16 cellular contexts compared by ENCODE assay signal in genomic region chr3:128578346-128578745, GRCh38.
A peak's percentile ranks its signal among the peaks of the same experiment; 100 is the strongest.
DNase-seq lines count a peak whose midpoint lies in the region; ATAC-seq, FAIRE-seq and TF ChIP-seq lines count a peak whose summit lies in the region.
"Had no signal": no experiment of that assay in that cellular context is flagged by ENCODE, and none has a peak within 500 bp of the region (broad histone marks: within the 10 kb centered on the region; RNA-seq: fewer than 3 reads in every experiment).

No MANE protein-coding gene starts in this region.

- H3K18ac ChIP-seq in H1 (ENCODE audit: extremely low read depth, low read length): no peak overlapping the region

- no peak overlapping the region for H3K4me3 Mint-ChIP-seq in neural progenitor cell
- no peak overlapping the region for H3K4me3 Mint-ChIP-seq in type B pancreatic cell
- H3K4me3 Mint-ChIP-seq: CD8-positive, alpha-beta memory T cell had no signal

- no peak overlapping the region for H3K56ac ChIP-seq in H1 (replicated peaks; ENCODE audit: insufficient read length, low read depth, low read length)

- peaks cover 3% of the 10 kb centered on the region for H3K27me3 Mint-ChIP-seq in neural progenitor cell (ENCODE audit: insufficient read depth, low read depth)
- H3K27me3 Mint-ChIP-seq in type B pancreatic cell: peaks cover 16% of the 10 kb centered on the region

- no peak overlapping the region for H3K4me3 ChIP-seq in HUES48 (ENCODE audit: low read depth, low read length)
- H3K4me3 ChIP-seq in H1 (ENCODE audit: extremely low read depth in 1 of 4, insufficient read depth in 2 of 4, low read depth in 3 of 4, low read length in 4 of 4): no peak overlapping the region
- H3K4me3 ChIP-seq in neural progenitor cell: no peak overlapping the region
- H3K4me3 ChIP-seq in BE2C (ENCODE audit: low read depth, low read length): no peak overlapping the region

- TF ChIP-seq RAD21 in H1 (IDR thresholded peaks at IDR 0.05 in 1 of 2, conservative IDR thresholded peaks at IDR 0.05 in 1 of 2; ENCODE audit: low read depth in 2 of 2, low read length in 2 of 2): no peak

- H3K9me3 Mint-ChIP-seq in neural progenitor cell (no peaks in the 10 kb centered on the region), type B pancreatic cell (no peaks in the 10 kb centered on the region)

- H3K36me3 Mint-ChIP-seq in neural progenitor cell (no peaks in the 10 kb centered on the region), type B pancreatic cell (no peaks in the 10 kb centered on the region)
- H3K36me3 Mint-ChIP-seq: CD8-positive, alpha-beta memory T cell had no signal

- H2BK20ac ChIP-seq in H1 (ENCODE audit: low read length): no peak overlapping the region

- 0 out of 2 replicates have a peak, but pooled peaks cover 3% of the 10 kb centered on the region for H3K9me3 ChIP-seq in HUES48 (ENCODE audit: control insufficient read depth, insufficient read depth, low read length)
- peaks cover 4 to 6% of the 10 kb centered on the region in 2 experiments; a peak in 3 of 4 replicates for H3K9me3 ChIP-seq in H1 (ENCODE audit: insufficient read depth in 2 of 2, low read depth in 1 of 2, low read length in 1 of 2)
- H3K9me3 ChIP-seq in neural progenitor cell (ENCODE audit: low read depth): no peaks in the 10 kb centered on the region
- H3K9me3 ChIP-seq in BE2C: no peaks in the 10 kb centered on the region; the same call in 1 of the 2 replicates

- no peak for TF ChIP-seq EP300 in H1 (IDR thresholded peaks at IDR 0.05; ENCODE audit: borderline replicate concordance in 1 of 2, low read depth in 2 of 2, low read length in 2 of 2)

- no peak for TF ChIP-seq POLR2A in H1 (IDR thresholded peaks at IDR 0.05; ENCODE audit: control extremely low read depth in 1 of 2, low read depth in 2 of 2, low read length in 2 of 2)

- no peak overlapping the region for H2BK12ac ChIP-seq in H1 (ENCODE audit: low read depth, low read length)

- H3K9ac ChIP-seq in HUES48 (ENCODE audit: low read depth, low read length) (no peak overlapping the region), H1 (replicated peaks in 1 of 4; ENCODE audit: extremely low read depth in 1 of 4, low read depth in 3 of 4, low read length in 3 of 4) (no peak overlapping the region), neural progenitor cell (no peak overlapping the region)

- WGBS in H1 (ENCODE audit: extremely low coverage in 1 of 2, insufficient coverage in 1 of 2, insufficient read length in 1 of 2, insufficient replicate concordance in 2 of 2, low coverage in 1 of 2, low lambda C conversion rate in 2 of 2, missing lambda C conversion rate in 1 of 2), 2 experiments: 85% methylated on average over 9 of the region's 9 CpGs; no CpG with 5 or more reads in 1 of the 2 experiments

- no peak overlapping the region for H2BK15ac ChIP-seq in H1 (ENCODE audit: low read length)

- H3K4me2 ChIP-seq in H1 (ENCODE audit: insufficient read depth in 1 of 2, low read depth in 2 of 2, low read length in 2 of 2): no peak overlapping the region
- no peak overlapping the region for H3K4me2 ChIP-seq in neural progenitor cell

- H3K27ac ChIP-seq in HUES48 (ENCODE audit: low read depth, low read length) (peak overlapping the region; percentile 24), H1 (ENCODE audit: low read depth, low read length) (no peak overlapping the region), neural progenitor cell (no peak overlapping the region)
- H3K27ac ChIP-seq: HL-60 had no signal

- POLR2A ChIA-PET in H1 (lab: Charles Lee; ENCODE audit: partially characterized antibody): interaction anchor here (1.1 kb wide), 1 partner anchor 146 kb away, joined by 3 read pairs; no protein-coding TSS in a partner anchor

- no peak overlapping the region for H3K4ac ChIP-seq in H1 (replicated peaks; ENCODE audit: insufficient read length, low read depth, low read length)

- H2AK5ac ChIP-seq in H1 (ENCODE audit: low read depth, low read length): no peak overlapping the region

- H3K27ac Mint-ChIP-seq in neural progenitor cell (peak overlapping the region; percentile 20), type B pancreatic cell (peak overlapping the region; percentile 40)
- H3K27ac Mint-ChIP-seq: CD8-positive, alpha-beta memory T cell had no signal

- TF ChIP-seq CTCF in H1 (IDR thresholded peaks at IDR 0.05; ENCODE audit: control extremely low read depth in 1 of 3, insufficient read depth in 1 of 3, low read depth in 1 of 3, low read length in 3 of 3): no peak
- TF ChIP-seq CTCF in neural progenitor cell (IDR thresholded peaks at IDR 0.05): no peak
- no peak for TF ChIP-seq CTCF in type B pancreatic cell (conservative IDR thresholded peaks at IDR 0.05)
- no peak for TF ChIP-seq CTCF in BE2C (IDR thresholded peaks at IDR 0.05; ENCODE audit: low read depth, low read length)

- no peak for FAIRE-seq in H1 (lab: Jason Lieb, UNC)
- FAIRE-seq: A204.1, GM12892, GM19239, H54 had no signal

- H3K79me1 ChIP-seq in H1 (ENCODE audit: low read depth, low read length): no peaks in the 10 kb centered on the region

- H3K36me3 ChIP-seq in HUES48 (ENCODE audit: control insufficient read depth, insufficient read depth, low read length): no peaks in the 10 kb centered on the region
- H3K36me3 ChIP-seq in H1 (ENCODE audit: control insufficient read depth in 2 of 4, insufficient read depth in 4 of 4, low read length in 3 of 4): no peaks in the 10 kb centered on the region
- no peaks in the 10 kb centered on the region for H3K36me3 ChIP-seq in neural progenitor cell
- H3K36me3 ChIP-seq in BE2C: no peaks in the 10 kb centered on the region

- H3K27me3 ChIP-seq in HUES48 (ENCODE audit: control insufficient read depth, insufficient read depth, low read length) (peaks cover 5% of the 10 kb centered on the region; the same call in 1 of the 2 replicates), H1 (replicated peaks in 1 of 4; ENCODE audit: control insufficient read depth in 3 of 4, extremely low read depth in 1 of 4, insufficient read depth in 3 of 4, low read length in 3 of 4) (peaks cover 0 to 5% (median 0%) of the 10 kb centered on the region in 4 experiments; a peak in 3 of 7 replicates), neural progenitor cell (no peaks in the 10 kb centered on the region), BE2C (no peaks in the 10 kb centered on the region)

- CTCF ChIA-PET in H1 (lab: Charles Lee; ENCODE audit: partially characterized antibody): interaction anchor here (0.8 to 14.5 kb wide), 3 partner anchors 11 to 94 kb away, joined by 3 to 182 read pairs (median 10); no protein-coding TSS in a partner anchor

- H3K4me1 ChIP-seq in HUES48 (ENCODE audit: control insufficient read depth, insufficient read depth, low read length) (no peaks in the 10 kb centered on the region), H1 (replicated peaks in 1 of 4; ENCODE audit: control insufficient read depth in 3 of 4, insufficient read depth in 4 of 4, low read length in 3 of 4) (peaks cover 0 to 7% (median 2%) of the 10 kb centered on the region in 4 experiments; a peak in 2 of 7 replicates), neural progenitor cell (peaks cover 23% of the 10 kb centered on the region), BE2C (peaks cover 6% of the 10 kb centered on the region)

- no peaks in the 10 kb centered on the region; the same call in 1 of the 2 replicates for H3K23me2 ChIP-seq in H1 (ENCODE audit: low read depth, low read length)

- DNase-seq in H1 (ENCODE audit: low read depth in 1 of 2, low spot score in 2 of 2) (no peak), neural progenitor cell (ENCODE audit: low spot score) (peak; percentile 1), type B pancreatic cell (ENCODE audit: extremely low spot score, unreplicated experiment) (no peak), BE2C (no peak), occipital lobe (lab: John Stamatoyannopoulos, UW) (no peak)
- DNase-seq: Caco-2; CD8-positive, alpha-beta memory T cell; DND-41; GDM1 had no signal

- H2BK120ac ChIP-seq in H1 (replicated peaks; ENCODE audit: low read depth, low read length): no peak overlapping the region

- no peaks in the 10 kb centered on the region for H4K20me1 ChIP-seq in H1 (replicated peaks in 1 of 2; ENCODE audit: control insufficient read depth in 1 of 2, insufficient read depth in 2 of 2, low read length in 2 of 2)
- no peaks in the 10 kb centered on the region for H4K20me1 ChIP-seq in neural progenitor cell (ENCODE audit: low read depth)

- H3K14ac ChIP-seq in H1 (ENCODE audit: insufficient read length): no peak overlapping the region

- ATAC-seq in GM18868 (IDR thresholded peaks at IDR 0.05; ENCODE audit: unreplicated experiment): no peak

- H3K23ac ChIP-seq in H1 (ENCODE audit: insufficient read length): no peak overlapping the region

- H3K79me2 ChIP-seq in H1 (ENCODE audit: control insufficient read depth in 1 of 2, insufficient read depth in 2 of 2, low read length in 2 of 2) (no peaks in the 10 kb centered on the region), neural progenitor cell (ENCODE audit: low read depth) (no peaks in the 10 kb centered on the region)

- H2AFZ ChIP-seq in H1 (ENCODE audit: low read length) (no peak overlapping the region), neural progenitor cell (replicated peaks) (no peak overlapping the region)

- H3F3A ChIP-seq in neural progenitor cell (ENCODE audit: low read depth): no peaks in the 10 kb centered on the region

- peak overlapping the region; percentile 19 for H4K91ac ChIP-seq in H1 (replicated peaks; ENCODE audit: insufficient read length, low read length)

- H4K8ac ChIP-seq in H1 (ENCODE audit: extremely low read depth, insufficient read depth, low read length): no peak overlapping the region

- H3K4me1 Mint-ChIP-seq in neural progenitor cell (peaks cover 17% of the 10 kb centered on the region), type B pancreatic cell (ENCODE audit: unreplicated experiment) (no peaks in the 10 kb centered on the region)

- no peak overlapping the region for H2BK5ac ChIP-seq in H1 (ENCODE audit: low read depth, low read length)

- H4K5ac ChIP-seq in H1 (ENCODE audit: insufficient read length, low read depth, low read length): no peak overlapping the region

TF ChIP-seq in H1, 55 proteins besides CTCF, POLR2A, EP300 and RAD21 (continues in another document):
- TF ChIP-seq CTBP2 (IDR thresholded peaks at IDR 0.05; ENCODE audit: borderline replicate concordance, insufficient read depth, insufficient read length, low read length) (no peak), POLR2AphosphoS5 (IDR thresholded peaks at IDR 0.05; ENCODE audit: low read depth, low read length) (no peak), GABPA (IDR thresholded peaks at IDR 0.05; ENCODE audit: borderline replicate concordance, insufficient read depth, low read length) (no peak), CHD1 (IDR thresholded peaks at IDR 0.05; ENCODE audit: low read depth, low read length) (no peak), NRF1 (IDR thresholded peaks at IDR 0.05; ENCODE audit: low read depth, low read length) (no peak), SIX5 (IDR thresholded peaks at IDR 0.05; ENCODE audit: low read depth, low read length) (no peak), EZH2 (IDR thresholded peaks at IDR 0.05; ENCODE audit: low read depth, low read length, severe bottlenecking) (no peak), BACH1 (IDR thresholded peaks at IDR 0.05; ENCODE audit: low read length) (no peak), SP1 (IDR thresholded peaks at IDR 0.05; ENCODE audit: low read depth, low read length) (no peak), ASH2L (IDR thresholded peaks at IDR 0.05; ENCODE audit: low read length) (no peak), TEAD4 (IDR thresholded peaks at IDR 0.05; ENCODE audit: low read depth, low read length) (no peak), KDM5A (IDR thresholded peaks at IDR 0.05; ENCODE audit: low read length) (no peak)
